Comparison of ENCODE assay signal across 20 cellular contexts in genomic region chr2:40824269-40824668, GRCh38.
"Had no signal": no experiment of that assay in that cellular context is flagged by ENCODE, and none has a peak within 500 bp of the region (broad histone marks: within the 10 kb centered on the region; RNA-seq: fewer than 3 reads in every experiment).

No MANE protein-coding gene starts in this region.

- FAIRE-seq: colon had no signal

- DNase-seq: activated CD4-positive, alpha-beta T cell treated with anti-CD3 and anti-CD28 coated beads for 36 hours; activated CD4-positive, alpha-beta T cell treated with anti-CD3 and anti-CD28 coated beads, Interleukin-2, amount 50 U/mL, for 4 hours; activated CD8-positive, alpha-beta memory T cell treated with anti-CD3 and anti-CD28 coated beads for 24 hours; activated CD8-positive, alpha-beta memory T cell treated with anti-CD3 and anti-CD28 coated beads, Interleukin-2, amount 50 U/mL, for 4 hours; activated T-cell treated with anti-CD3 and anti-CD28 coated beads, Interleukin-2, amount 50 U/mL, for 24 hours; aorta; brain microvascular endothelial cell; effector memory CD4-positive, alpha-beta T cell; foreskin melanocyte; glutamatergic neuron; hypothalamus; midbrain; stimulated activated CD4-positive, alpha-beta T cell treated with anti-CD3 and anti-CD28 coated beads, Interleukin-12 subunit alpha, Interleukin-12 subunit beta, amount 100 ng/mL, for 4 hours; stimulated activated CD4-positive, alpha-beta T cell treated with anti-CD3 and anti-CD28 coated beads, Interleukin-4, amount 100 ng/mL, for 4 hours; stimulated activated naive CD8-positive, alpha-beta T cell treated with anti-CD3 and anti-CD28 coated beads, Interleukin-15, Interleukin-2, amounts not matched to agents 100 U/mL and 50 U/mL, for 24 hours had no signal

- H3K36me3 ChIP-seq: brain microvascular endothelial cell had no signal

- H3K27ac ChIP-seq: brain microvascular endothelial cell had no signal

- ATAC-seq: activated CD4-positive, alpha-beta T cell treated with anti-CD3 and anti-CD28 coated beads for 36 hours; activated naive CD4-positive, alpha-beta T cell treated with anti-CD3 and anti-CD28 coated beads, Interleukin-2, amount 50 U/mL, for 72 hours; activated T-helper 17 cell treated with anti-CD3 and anti-CD28 coated beads, Interleukin-2, amount 50 U/mL, for 72 hours; esophagus mucosa; natural killer cell treated with Interleukin-12 subunit alpha and Interleukin-12 subunit beta and Interleukin-15 and Interleukin-18, amount 100 ng/mL, for 72 hours; stimulated activated naive CD8-positive, alpha-beta T cell treated with anti-CD3 and anti-CD28 coated beads, Interleukin-15, Interleukin-2, amounts not matched to agents 100 U/mL and 50 U/mL, for 24 hours had no signal

- H3K27me3 ChIP-seq: brain microvascular endothelial cell had no signal
